Comparison of ENCODE assay signal across 16 cellular contexts in the genomic region with DNA sequence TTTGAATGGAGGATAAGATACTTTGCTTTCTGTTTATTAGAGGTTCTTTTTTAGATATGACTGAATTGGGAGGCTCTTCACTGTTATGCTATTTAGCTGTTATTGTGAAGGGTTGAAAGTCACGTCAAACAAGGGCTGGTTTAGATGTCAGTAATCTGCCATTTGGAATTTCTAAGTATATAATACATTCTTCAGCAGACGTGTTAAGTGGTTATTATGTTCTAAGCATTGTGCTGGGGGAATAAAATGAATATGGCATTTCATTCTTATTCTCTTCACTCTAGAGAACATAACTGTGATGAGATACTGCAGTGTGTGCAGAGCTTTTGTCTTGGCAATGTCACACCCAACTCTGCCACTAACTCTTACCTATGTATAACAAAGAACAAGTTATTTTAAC.
"Had no signal": no experiment of that assay in that cellular context is flagged by ENCODE, and none has a peak within 500 bp of the region (broad histone marks: within the 10 kb centered on the region; RNA-seq: fewer than 3 reads in every experiment).

No MANE protein-coding gene starts in this region.

- H3K4me1 ChIP-seq: testis had no signal

- H3K27ac Mint-ChIP-seq: activated CD4-positive, alpha-beta T cell treated with anti-CD3 and anti-CD28 coated beads, Interleukin-2, amount 10 ng/mL, durations not matched to agents 24 days and 14 days; activated naive CD8-positive, alpha-beta T cell treated with anti-CD3 and anti-CD28 coated beads, Interleukin-2, amount 10 ng/mL, durations not matched to agents 7 days and 5 days; neural progenitor cell; stimulated activated naive CD8-positive, alpha-beta T cell treated with anti-CD3 and anti-CD28 coated beads, Interleukin-15, amount 100 ng/mL, for 72 hours had no signal

- H3K4me3 ChIP-seq: lung, mucosa of descending colon, neural progenitor cell, pancreas, SJSA1, testis had no signal

- DNase-seq: activated CD4-positive, alpha-beta T cell treated with anti-CD3 and anti-CD28 coated beads, Interleukin-2, amount 10 ng/mL, durations not matched to agents 24 days and 14 days; activated naive CD8-positive, alpha-beta T cell treated with anti-CD3 and anti-CD28 coated beads, Interleukin-2, amount 10 ng/mL, durations not matched to agents 7 days and 5 days; aorta; foreskin melanocyte; left colon; mucosa of descending colon; pancreas; stimulated activated CD4-positive, alpha-beta T cell treated with anti-CD3 and anti-CD28 coated beads, Interleukin-15, amount 100 ng/mL, for 24 hours; stimulated activated CD4-positive, alpha-beta T cell treated with anti-CD3 and anti-CD28 coated beads, Interleukin-4, amount 100 ng/mL, for 4 hours; stimulated activated naive CD8-positive, alpha-beta T cell treated with anti-CD3 and anti-CD28 coated beads, Interleukin-15, amount 100 ng/mL, for 72 hours; T1000; testis; WERI-Rb-1 had no signal

- ATAC-seq: left colon; mucosa of descending colon; pancreas; stimulated activated naive CD8-positive, alpha-beta T cell treated with anti-CD3 and anti-CD28 coated beads, Interleukin-15, amount 100 ng/mL, for 72 hours had no signal

- H3K4me3 Mint-ChIP-seq: activated CD4-positive, alpha-beta T cell treated with anti-CD3 and anti-CD28 coated beads, Interleukin-2, amount 10 ng/mL, durations not matched to agents 24 days and 14 days; activated naive CD8-positive, alpha-beta T cell treated with anti-CD3 and anti-CD28 coated beads, Interleukin-2, amount 10 ng/mL, durations not matched to agents 7 days and 5 days; neural progenitor cell; stimulated activated naive CD8-positive, alpha-beta T cell treated with anti-CD3 and anti-CD28 coated beads, Interleukin-15, amount 100 ng/mL, for 72 hours had no signal

- H3K27me3 Mint-ChIP-seq: activated CD4-positive, alpha-beta T cell treated with anti-CD3 and anti-CD28 coated beads, Interleukin-2, amount 10 ng/mL, durations not matched to agents 24 days and 14 days; activated naive CD8-positive, alpha-beta T cell treated with anti-CD3 and anti-CD28 coated beads, Interleukin-2, amount 10 ng/mL, durations not matched to agents 7 days and 5 days; stimulated activated naive CD8-positive, alpha-beta T cell treated with anti-CD3 and anti-CD28 coated beads, Interleukin-15, amount 100 ng/mL, for 72 hours had no signal

- H3K9me3 ChIP-seq: mucosa of descending colon, pancreas, SJSA1, testis had no signal

- H3K27ac ChIP-seq: neural progenitor cell, pancreas, SJSA1, testis, WERI-Rb-1 had no signal

- H3K36me3 ChIP-seq: WERI-Rb-1 had no signal

- H3K27me3 ChIP-seq: neural progenitor cell, pancreas, SJSA1, testis had no signal
